26 cellular contexts compared by ENCODE assay signal in the genomic region with DNA sequence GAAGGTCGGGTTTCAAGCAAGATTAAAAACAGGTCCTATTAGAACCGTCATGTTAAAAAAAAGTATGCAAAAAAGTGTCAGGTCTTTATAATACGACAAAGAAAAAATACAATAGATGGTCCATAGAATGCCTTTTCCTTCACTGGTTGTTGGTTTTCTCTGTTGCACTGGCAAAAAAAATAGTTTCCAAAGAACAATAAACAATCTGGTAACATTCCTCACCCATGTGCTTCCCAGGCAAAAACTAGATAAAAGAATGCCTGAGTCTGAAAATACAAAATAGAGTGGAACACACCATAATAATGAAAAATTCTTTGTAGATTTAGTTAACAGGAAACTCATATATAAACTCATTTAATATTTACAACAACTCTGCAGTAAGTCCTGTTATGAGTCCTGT.
"Had no signal": no experiment of that assay in that cellular context is flagged by ENCODE, and none has a peak within 500 bp of the region (broad histone marks: within the 10 kb centered on the region; RNA-seq: fewer than 3 reads in every experiment).

No MANE protein-coding gene starts in this region.

- DNase-seq: colonic mucosa; cortex of kidney; dorsolateral prefrontal cortex; effector CD4-positive, alpha-beta T cell; effector memory CD4-positive, alpha-beta T cell; erythroblast; esophagus squamous epithelium; foreskin melanocyte; gastrocnemius medialis; glutamatergic neuron; head of caudate nucleus; heart right ventricle; hippocampal formation; left cardiac atrium; left lung; left ventricle myocardium superior; lower lobe of right lung; mesenchymal stem cell; mucosa of descending colon; naive B cell had no signal

- H3K9me3 Mint-ChIP-seq: dendritic cell treated with granulocyte-macrophage colony-stimulating factor and Interleukin-4, amounts not matched to agents 40 ng/mL and 50 ng/mL, for 4 days; mesothelial cell of epicardium had no signal

- H3K27me3 Mint-ChIP-seq: dendritic cell treated with granulocyte-macrophage colony-stimulating factor and Interleukin-4, amounts not matched to agents 40 ng/mL and 50 ng/mL, for 4 days; naive B cell had no signal

- H3K4me1 Mint-ChIP-seq: naive B cell had no signal

- H3K36me3 Mint-ChIP-seq: mesothelial cell of epicardium, naive B cell had no signal

- H3K36me3 ChIP-seq: colonic mucosa, esophagus squamous epithelium, gastrocnemius medialis, heart right ventricle, left lung, lower lobe of right lung had no signal

- H3K27me3 ChIP-seq: colonic mucosa, dorsolateral prefrontal cortex, esophagus squamous epithelium, gastrocnemius medialis, heart right ventricle, left lung had no signal

- H3K27ac ChIP-seq: colonic mucosa, epithelial cell of prostate, esophagus squamous epithelium, gastrocnemius medialis, heart right ventricle, left lung, lower lobe of right lung had no signal

- H3K9me3 ChIP-seq: colonic mucosa, esophagus squamous epithelium, gastrocnemius medialis, heart right ventricle, left lung, lower lobe of right lung, mucosa of descending colon had no signal

- ATAC-seq: esophagus mucosa, gastrocnemius medialis, heart right ventricle, left cardiac atrium, left lung, left ventricle myocardium superior, lower lobe of right lung, mucosa of descending colon had no signal

- H3K4me1 ChIP-seq: colonic mucosa, esophagus squamous epithelium, gastrocnemius medialis, heart right ventricle, left lung, lower lobe of right lung had no signal

- H3K4me3 ChIP-seq: colonic mucosa, dorsolateral prefrontal cortex, esophagus squamous epithelium, gastrocnemius medialis, heart right ventricle, left lung, lower lobe of right lung, mucosa of descending colon had no signal

- H3K27ac Mint-ChIP-seq: dendritic cell treated with granulocyte-macrophage colony-stimulating factor and Interleukin-4, amounts not matched to agents 40 ng/mL and 50 ng/mL, for 4 days; mesothelial cell of epicardium; naive B cell had no signal

- H3K4me3 Mint-ChIP-seq: dendritic cell treated with granulocyte-macrophage colony-stimulating factor and Interleukin-4, amounts not matched to agents 40 ng/mL and 50 ng/mL, for 4 days; mesothelial cell of epicardium; naive B cell had no signal

- FAIRE-seq: islet of Langerhans, keratinocyte had no signal
